In the genomic region with DNA sequence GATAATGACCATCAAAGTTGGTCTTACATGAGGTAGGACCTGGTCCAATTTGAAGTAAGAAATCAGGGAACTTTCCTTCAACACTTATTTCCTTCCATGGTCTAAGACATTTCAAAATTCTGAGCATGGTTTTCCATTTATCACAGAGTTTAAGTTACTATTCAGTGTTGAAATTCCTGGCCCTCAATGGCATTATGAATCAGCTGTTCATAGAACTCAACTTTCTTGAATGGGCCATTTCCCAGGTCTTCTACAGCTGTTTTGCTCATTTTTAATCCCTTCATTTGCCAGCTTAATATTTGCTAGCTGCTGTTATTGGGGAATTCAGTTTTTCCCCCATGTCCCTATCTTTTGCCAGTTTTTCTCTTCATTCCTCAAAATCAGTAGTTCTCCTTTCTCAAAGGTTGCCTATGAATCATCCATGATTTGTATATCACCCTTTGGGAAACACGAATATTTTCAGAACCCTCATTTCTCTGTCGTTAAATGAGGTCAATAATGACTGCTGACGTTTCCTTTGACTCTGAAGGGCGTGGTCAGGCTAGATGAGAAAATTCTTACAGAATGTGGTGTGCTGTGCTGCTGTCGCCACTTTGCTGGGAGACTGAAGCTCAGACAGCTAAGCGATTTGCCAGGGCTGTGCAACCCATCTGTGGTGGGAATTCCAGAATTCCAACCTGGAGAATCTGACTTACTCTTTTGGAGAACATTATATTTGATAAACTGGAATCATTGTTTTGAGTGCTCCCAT, we compare ENCODE assay signal across 22 cellular contexts.
A peak's percentile ranks its signal among the peaks of the same experiment; 100 is the strongest.
DNase-seq lines count a peak whose midpoint lies in the region; ATAC-seq, FAIRE-seq and TF ChIP-seq lines count a peak whose summit lies in the region.
"Had no signal": no experiment of that assay in that cellular context is flagged by ENCODE, and none has a peak within 500 bp of the region (broad histone marks: within the 10 kb centered on the region; RNA-seq: fewer than 3 reads in every experiment).

No MANE protein-coding gene starts in this region.

- no CpG with 5 or more reads among the region's 6 CpGs for WGBS in IMR-90 (ENCODE audit: extremely low coverage in 2 of 2, insufficient read length in 1 of 2), 2 experiments

- H4K5ac ChIP-seq in IMR-90 (ENCODE audit: low read depth, low read length) = no peak overlapping the region

- H2AK9ac ChIP-seq in IMR-90 (replicated peaks; ENCODE audit: low read depth, low read length, poor library complexity) = no peak overlapping the region

- H3K36me3 ChIP-seq in IMR-90 (ENCODE audit: control insufficient read depth, insufficient read depth, low read length) = no peaks in the 10 kb centered on the region
- H3K36me3 ChIP-seq: HAP-1, pancreas had no signal

- no peaks in the 10 kb centered on the region for H3K9me1 ChIP-seq in IMR-90 (ENCODE audit: insufficient read depth, low read length)

- TF ChIP-seq RAD21 in IMR-90 (IDR thresholded peaks at IDR 0.05; ENCODE audit: low read length) = no peak

- no peak overlapping the region for H4K91ac ChIP-seq in IMR-90 (ENCODE audit: insufficient read depth, low read depth, low read length)

- no peak overlapping the region for H3K56ac ChIP-seq in IMR-90 (ENCODE audit: extremely low read depth, insufficient read depth, low read length)

- TF ChIP-seq POLR2A in IMR-90 (IDR thresholded peaks at IDR 0.05; ENCODE audit: low read depth, low read length) (no peak), H54 (IDR thresholded peaks at IDR 0.05; ENCODE audit: low read depth, low read length) (no peak)

- no TSS peak for BruUV-seq in IMR-90 (replicated peaks; lab: Mats Ljungman, UMichigan)

- no peak overlapping the region for H3K18ac ChIP-seq in IMR-90 (ENCODE audit: low read depth, low read length)

- H3K4me2 ChIP-seq in IMR-90 (ENCODE audit: low read depth, low read length) = no peak overlapping the region

- dilution Hi-C loops in IMR-90 (cut with HindIII; ENCODE audit: low sequenced_read_pairs, unreplicated experiment) = no loop called here

- H3K9me3 ChIP-seq in IMR-90 (ENCODE audit: control insufficient read depth, insufficient read depth, low read length) = no peaks in the 10 kb centered on the region
- H3K9me3 ChIP-seq: HAP-1, pancreas had no signal

- no peak overlapping the region for H2BK120ac ChIP-seq in IMR-90 (ENCODE audit: low read depth, low read length)

- DNase-seq in AG08395 (ENCODE audit: low spot score) (peak; percentile 6), IMR-90 (peak; percentile 34), choroid plexus epithelial cell (ENCODE audit: low read depth) (peak; percentile 21), iris pigment epithelial cell (ENCODE audit: low read depth) (peak; percentile 5), H54 (ENCODE audit: insufficient read length, low spot score) (no peak), NCI-H748 (lab: John Stamatoyannopoulos, UW; ENCODE audit: unreplicated experiment) (no peak)
- DNase-seq: activated CD4-positive, alpha-beta T cell treated with anti-CD3 and anti-CD28 coated beads, Interleukin-2, amount 50 U/mL, for 48 hours; activated CD8-positive, alpha-beta memory T cell treated with anti-CD3 and anti-CD28 coated beads, Interleukin-2, amount 50 U/mL, for 48 hours; activated effector memory CD4-positive, alpha-beta T cell treated with anti-CD3 and anti-CD28 coated beads, Interleukin-2, amount 50 U/mL, for 16 hours; activated naive CD8-positive, alpha-beta T cell treated with anti-CD3 and anti-CD28 coated beads, Interleukin-2, amount 50 U/mL, for 24 hours; midbrain; NCI-H2171; NCI-H69; pancreas; RPMI8226; stimulated activated CD8-positive, alpha-beta memory T cell treated with anti-CD3 and anti-CD28 coated beads, Interleukin-4, amount 100 ng/mL, for 48 hours had no signal

- H2AFZ ChIP-seq in IMR-90 (replicated peaks; ENCODE audit: low read length, poor library complexity) = no peak overlapping the region

- H3K4ac ChIP-seq in IMR-90 (ENCODE audit: low read depth, low read length) = no peak overlapping the region

- H3K4me3 ChIP-seq in IMR-90 (ENCODE audit: insufficient read depth, low read depth, low read length) (no peak overlapping the region), choroid plexus epithelial cell (ENCODE audit: low read depth, low read length) (no peak overlapping the region)
- H3K4me3 ChIP-seq: HAP-1, K562, pancreas had no signal

- no peaks in the 10 kb centered on the region for H3K4me1 ChIP-seq in IMR-90 (ENCODE audit: control insufficient read depth, insufficient read depth, low read length)
- H3K4me1 ChIP-seq: HAP-1, pancreas had no signal

- no peak for TF ChIP-seq CTCF in IMR-90 (conservative IDR thresholded peaks at IDR 0.05; ENCODE audit: low read depth, low read length)
- TF ChIP-seq CTCF in choroid plexus epithelial cell (conservative IDR thresholded peaks at IDR 0.05; ENCODE audit: low read depth, low read length) = no peak

- no peak overlapping the region for H2BK20ac ChIP-seq in IMR-90 (ENCODE audit: low read depth, low read length)

- H3K27ac ChIP-seq in IMR-90 (ENCODE audit: insufficient read depth, low read length) = no peak overlapping the region
- H3K27ac ChIP-seq: pancreas had no signal

- POLR2A ChIA-PET in IMR-90 (lab: Charles Lee; ENCODE audit: unreplicated experiment) = no interaction called here

- H4K8ac ChIP-seq in IMR-90 (ENCODE audit: low read depth in 2 of 2, low read length in 2 of 2) = no peak overlapping the region

- no peak overlapping the region for H2BK15ac ChIP-seq in IMR-90 (ENCODE audit: low read depth, low read length)

- in situ Hi-C loops in IMR-90 (cut with MboI; ENCODE audit: low sequenced_read_pairs) = no loop called here

- no peak for FAIRE-seq in H54 (lab: Jason Lieb, UNC)
- FAIRE-seq: bronchial epithelial cell, K562, pancreas had no signal

- H3K23ac ChIP-seq in IMR-90 (ENCODE audit: low read depth, low read length) = no peak overlapping the region

- no peak overlapping the region for H2BK5ac ChIP-seq in IMR-90 (ENCODE audit: low read depth, low read length, poor library complexity, severe bottlenecking)

- H3K14ac ChIP-seq in IMR-90 (replicated peaks; ENCODE audit: low read depth, low read length) = no peak overlapping the region

- H2AK5ac ChIP-seq in IMR-90 (ENCODE audit: low read depth, low read length) = no peak overlapping the region

- no peaks in the 10 kb centered on the region for H4K20me1 ChIP-seq in IMR-90 (ENCODE audit: insufficient read depth, low read length)

- ATAC-seq in IMR-90 (ENCODE audit: low read depth) (no peak), esophagus mucosa (no peak), GM18873 (IDR thresholded peaks at IDR 0.05; ENCODE audit: low FRiP score, unreplicated experiment) (no peak)
- ATAC-seq: activated naive CD8-positive, alpha-beta T cell treated with anti-CD3 and anti-CD28 coated beads, Interleukin-2, amount 50 U/mL, for 24 hours; K562; pancreas; SK-N-SH treated with all-trans-retinoic acid at 6 μM for 48 hours had no signal

- no peaks in the 10 kb centered on the region for H3K27me3 ChIP-seq in IMR-90 (ENCODE audit: control insufficient read depth, insufficient read depth, low read length)
- H3K27me3 ChIP-seq: pancreas had no signal

- CTCF ChIA-PET in IMR-90 (lab: Yijun Ruan, JAX) = no interaction called here

- intact Hi-C loops in IMR-90 (cut with micrococcal nuclease) = no loop called here

- H3K9ac ChIP-seq in IMR-90 (ENCODE audit: low read depth, low read length) = no peak overlapping the region

- no peaks in the 10 kb centered on the region for H3K79me1 ChIP-seq in IMR-90 (ENCODE audit: low read depth in 1 of 2, low read length in 2 of 2)

TF ChIP-seq in IMR-90, 13 proteins besides CTCF, POLR2A, EP300 and RAD21:
- TF ChIP-seq CHD1 (IDR thresholded peaks at IDR 0.05; ENCODE audit: low read depth, low read length) = no peak
- no peak for TF ChIP-seq MAFK (IDR thresholded peaks at IDR 0.05; ENCODE audit: low read depth, low read length)
- TF ChIP-seq FOS (IDR thresholded peaks at IDR 0.05; ENCODE audit: low read depth, low read length) = no peak
- TF ChIP-seq NFE2L2 (IDR thresholded peaks at IDR 0.05; ENCODE audit: low read depth, low read length) = no peak
- no peak for TF ChIP-seq BHLHE40 (IDR thresholded peaks at IDR 0.05; ENCODE audit: low read depth, low read length)
- TF ChIP-seq RFX5 (IDR thresholded peaks at IDR 0.05; ENCODE audit: low read depth, low read length) = no peak
- no peak for TF ChIP-seq USF2 (IDR thresholded peaks at IDR 0.05; ENCODE audit: low read depth, low read length)
- no peak for TF ChIP-seq RCOR1 (IDR thresholded peaks at IDR 0.05; ENCODE audit: insufficient replicate concordance, low read length)
- TF ChIP-seq SMC3 (IDR thresholded peaks at IDR 0.05; ENCODE audit: low read depth, low read length) = no peak
- no peak for TF ChIP-seq MAZ (IDR thresholded peaks at IDR 0.05; ENCODE audit: borderline replicate concordance, low read depth, low read length)

Comparison
In these comparisons a context has a peak if more than half of its experiments do, and no peak if none do; other contexts are left out.
1. DNase-seq: peak in AG08395 (single experiment), IMR-90 (single experiment), choroid plexus epithelial cell (single experiment) and iris pigment epithelial cell (single experiment); none in H54 (single experiment) and NCI-H748 (single experiment).